ENCODE assay signal across 1 cellular context in the genomic region with DNA sequence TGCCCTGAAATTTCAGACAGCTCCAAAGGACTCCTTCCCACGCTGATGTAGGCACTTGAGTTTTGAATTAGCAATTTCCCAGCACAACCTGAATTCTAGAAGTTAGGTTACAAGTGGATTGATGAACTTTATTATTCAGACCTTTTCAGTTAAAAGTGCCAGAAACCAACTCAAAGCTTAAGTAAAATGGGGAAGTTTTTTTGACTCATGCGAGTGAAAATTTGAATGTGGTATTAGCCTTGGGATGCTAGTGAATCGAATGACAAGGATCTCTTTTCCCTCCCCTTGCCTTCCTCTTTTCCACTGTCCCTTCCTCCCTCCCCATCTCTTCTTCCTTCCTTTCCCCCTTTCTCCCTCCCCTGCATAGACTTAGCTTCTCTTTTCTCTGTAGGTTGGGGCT.
A peak's percentile ranks its signal among the peaks of the same experiment; 100 is the strongest.
TF ChIP-seq lines count a peak whose summit lies in the region.

No MANE protein-coding gene starts in this region.

TF ChIP-seq in GM12878, 131 proteins besides CTCF, POLR2A, EP300 and RAD21 (continued from another document and continues in another):
- TF ChIP-seq, protein P1, sequence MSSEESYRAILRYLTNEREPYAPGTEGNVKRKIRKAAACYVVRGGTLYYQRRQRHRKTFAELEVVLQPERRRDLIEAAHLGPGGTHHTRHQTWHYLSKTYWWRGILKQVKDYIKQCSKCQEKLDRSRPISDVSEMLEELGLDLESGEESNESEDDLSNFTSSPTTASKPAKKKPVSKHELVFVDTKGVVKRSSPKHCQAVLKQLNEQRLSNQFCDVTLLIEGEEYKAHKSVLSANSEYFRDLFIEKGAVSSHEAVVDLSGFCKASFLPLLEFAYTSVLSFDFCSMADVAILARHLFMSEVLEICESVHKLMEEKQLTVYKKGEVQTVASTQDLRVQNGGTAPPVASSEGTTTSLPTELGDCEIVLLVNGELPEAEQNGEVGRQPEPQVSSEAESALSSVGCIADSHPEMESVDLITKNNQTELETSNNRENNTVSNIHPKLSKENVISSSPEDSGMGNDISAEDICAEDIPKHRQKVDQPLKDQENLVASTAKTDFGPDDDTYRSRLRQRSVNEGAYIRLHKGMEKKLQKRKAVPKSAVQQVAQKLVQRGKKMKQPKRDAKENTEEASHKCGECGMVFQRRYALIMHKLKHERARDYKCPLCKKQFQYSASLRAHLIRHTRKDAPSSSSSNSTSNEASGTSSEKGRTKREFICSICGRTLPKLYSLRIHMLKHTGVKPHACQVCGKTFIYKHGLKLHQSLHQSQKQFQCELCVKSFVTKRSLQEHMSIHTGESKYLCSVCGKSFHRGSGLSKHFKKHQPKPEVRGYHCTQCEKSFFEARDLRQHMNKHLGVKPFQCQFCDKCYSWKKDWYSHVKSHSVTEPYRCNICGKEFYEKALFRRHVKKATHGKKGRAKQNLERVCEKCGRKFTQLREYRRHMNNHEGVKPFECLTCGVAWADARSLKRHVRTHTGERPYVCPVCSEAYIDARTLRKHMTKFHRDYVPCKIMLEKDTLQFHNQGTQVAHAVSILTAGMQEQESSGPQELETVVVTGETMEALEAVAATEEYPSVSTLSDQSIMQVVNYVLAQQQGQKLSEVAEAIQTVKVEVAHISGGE (CRISPR knock-in tag; IDR thresholded peaks at IDR 0.05) = no peak
- TF ChIP-seq JUND (IDR thresholded peaks at IDR 0.05; ENCODE audit: low read depth, low read length) (no peak), BHLHE40 (IDR thresholded peaks at IDR 0.05; ENCODE audit: borderline replicate concordance in 1 of 2, low read depth in 2 of 2, low read length in 1 of 2) (no peak), ATF3 (IDR thresholded peaks at IDR 0.05; ENCODE audit: borderline replicate concordance, extremely low read depth, low read depth, low read length) (no peak), EGR1 (IDR thresholded peaks at IDR 0.05; ENCODE audit: borderline replicate concordance in 1 of 2, low read depth in 2 of 2, low read length in 2 of 2) (no peak), MLLT1 (IDR thresholded peaks at IDR 0.05) (no peak), TARDBP (IDR thresholded peaks at IDR 0.05; ENCODE audit: borderline replicate concordance) (no peak), ESRRA (IDR thresholded peaks at IDR 0.05; ENCODE audit: low read length) (no peak), IKZF2 (IDR thresholded peaks at IDR 0.05) (peak; percentile 83 to 86), BCL11A (IDR thresholded peaks at IDR 0.05; ENCODE audit: low read depth, low read length) (no peak), CEBPZ (IDR thresholded peaks at IDR 0.05; ENCODE audit: low read depth, low read length) (no peak), CBX5 (IDR thresholded peaks at IDR 0.05; ENCODE audit: low read depth) (no peak), ZZZ3 (IDR thresholded peaks at IDR 0.05; ENCODE audit: control insufficient read depth, insufficient read length, low read depth) (no peak), FOXM1 (IDR thresholded peaks at IDR 0.05; ENCODE audit: low read depth, low read length) (peak; percentile 35; the same call in 1 of the 2 replicates), USF1 (IDR thresholded peaks at IDR 0.05; ENCODE audit: borderline replicate concordance, extremely low read length, insufficient read depth, low read depth, low read length) (no peak), BACH1 (IDR thresholded peaks at IDR 0.05; ENCODE audit: borderline replicate concordance) (no peak), KAT2A (conservative IDR thresholded peaks at IDR 0.05; ENCODE audit: control insufficient read depth, low read depth, low read length) (no peak), GATAD2B (conservative IDR thresholded peaks at IDR 0.05; ENCODE audit: low read depth) (no peak), EZH2 (IDR thresholded peaks at IDR 0.05; ENCODE audit: borderline replicate concordance, control insufficient read depth, low read depth, low read length) (no peak), RB1 (IDR thresholded peaks at IDR 0.05; ENCODE audit: borderline replicate concordance) (no peak), IRF4 (IDR thresholded peaks at IDR 0.05; ENCODE audit: low read depth, low read length) (no peak)
- TF ChIP-seq, protein P2, sequence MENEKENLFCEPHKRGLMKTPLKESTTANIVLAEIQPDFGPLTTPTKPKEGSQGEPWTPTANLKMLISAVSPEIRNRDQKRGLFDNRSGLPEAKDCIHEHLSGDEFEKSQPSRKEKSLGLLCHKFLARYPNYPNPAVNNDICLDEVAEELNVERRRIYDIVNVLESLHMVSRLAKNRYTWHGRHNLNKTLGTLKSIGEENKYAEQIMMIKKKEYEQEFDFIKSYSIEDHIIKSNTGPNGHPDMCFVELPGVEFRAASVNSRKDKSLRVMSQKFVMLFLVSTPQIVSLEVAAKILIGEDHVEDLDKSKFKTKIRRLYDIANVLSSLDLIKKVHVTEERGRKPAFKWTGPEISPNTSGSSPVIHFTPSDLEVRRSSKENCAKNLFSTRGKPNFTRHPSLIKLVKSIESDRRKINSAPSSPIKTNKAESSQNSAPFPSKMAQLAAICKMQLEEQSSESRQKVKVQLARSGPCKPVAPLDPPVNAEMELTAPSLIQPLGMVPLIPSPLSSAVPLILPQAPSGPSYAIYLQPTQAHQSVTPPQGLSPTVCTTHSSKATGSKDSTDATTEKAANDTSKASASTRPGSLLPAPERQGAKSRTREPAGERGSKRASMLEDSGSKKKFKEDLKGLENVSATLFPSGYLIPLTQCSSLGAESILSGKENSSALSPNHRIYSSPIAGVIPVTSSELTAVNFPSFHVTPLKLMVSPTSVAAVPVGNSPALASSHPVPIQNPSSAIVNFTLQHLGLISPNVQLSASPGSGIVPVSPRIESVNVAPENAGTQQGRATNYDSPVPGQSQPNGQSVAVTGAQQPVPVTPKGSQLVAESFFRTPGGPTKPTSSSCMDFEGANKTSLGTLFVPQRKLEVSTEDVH (IDR thresholded peaks at IDR 0.05; ENCODE audit: low read depth, partially characterized antibody) = no peak
- TF ChIP-seq, protein P3, sequence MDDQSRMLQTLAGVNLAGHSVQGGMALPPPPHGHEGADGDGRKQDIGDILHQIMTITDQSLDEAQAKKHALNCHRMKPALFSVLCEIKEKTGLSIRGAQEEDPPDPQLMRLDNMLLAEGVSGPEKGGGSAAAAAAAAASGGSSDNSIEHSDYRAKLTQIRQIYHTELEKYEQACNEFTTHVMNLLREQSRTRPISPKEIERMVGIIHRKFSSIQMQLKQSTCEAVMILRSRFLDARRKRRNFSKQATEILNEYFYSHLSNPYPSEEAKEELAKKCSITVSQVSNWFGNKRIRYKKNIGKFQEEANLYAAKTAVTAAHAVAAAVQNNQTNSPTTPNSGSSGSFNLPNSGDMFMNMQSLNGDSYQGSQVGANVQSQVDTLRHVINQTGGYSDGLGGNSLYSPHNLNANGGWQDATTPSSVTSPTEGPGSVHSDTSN (IDR thresholded peaks at IDR 0.05; ENCODE audit: insufficient replicate concordance, low read depth, low read length) = no peak
- TF ChIP-seq, protein P4, sequence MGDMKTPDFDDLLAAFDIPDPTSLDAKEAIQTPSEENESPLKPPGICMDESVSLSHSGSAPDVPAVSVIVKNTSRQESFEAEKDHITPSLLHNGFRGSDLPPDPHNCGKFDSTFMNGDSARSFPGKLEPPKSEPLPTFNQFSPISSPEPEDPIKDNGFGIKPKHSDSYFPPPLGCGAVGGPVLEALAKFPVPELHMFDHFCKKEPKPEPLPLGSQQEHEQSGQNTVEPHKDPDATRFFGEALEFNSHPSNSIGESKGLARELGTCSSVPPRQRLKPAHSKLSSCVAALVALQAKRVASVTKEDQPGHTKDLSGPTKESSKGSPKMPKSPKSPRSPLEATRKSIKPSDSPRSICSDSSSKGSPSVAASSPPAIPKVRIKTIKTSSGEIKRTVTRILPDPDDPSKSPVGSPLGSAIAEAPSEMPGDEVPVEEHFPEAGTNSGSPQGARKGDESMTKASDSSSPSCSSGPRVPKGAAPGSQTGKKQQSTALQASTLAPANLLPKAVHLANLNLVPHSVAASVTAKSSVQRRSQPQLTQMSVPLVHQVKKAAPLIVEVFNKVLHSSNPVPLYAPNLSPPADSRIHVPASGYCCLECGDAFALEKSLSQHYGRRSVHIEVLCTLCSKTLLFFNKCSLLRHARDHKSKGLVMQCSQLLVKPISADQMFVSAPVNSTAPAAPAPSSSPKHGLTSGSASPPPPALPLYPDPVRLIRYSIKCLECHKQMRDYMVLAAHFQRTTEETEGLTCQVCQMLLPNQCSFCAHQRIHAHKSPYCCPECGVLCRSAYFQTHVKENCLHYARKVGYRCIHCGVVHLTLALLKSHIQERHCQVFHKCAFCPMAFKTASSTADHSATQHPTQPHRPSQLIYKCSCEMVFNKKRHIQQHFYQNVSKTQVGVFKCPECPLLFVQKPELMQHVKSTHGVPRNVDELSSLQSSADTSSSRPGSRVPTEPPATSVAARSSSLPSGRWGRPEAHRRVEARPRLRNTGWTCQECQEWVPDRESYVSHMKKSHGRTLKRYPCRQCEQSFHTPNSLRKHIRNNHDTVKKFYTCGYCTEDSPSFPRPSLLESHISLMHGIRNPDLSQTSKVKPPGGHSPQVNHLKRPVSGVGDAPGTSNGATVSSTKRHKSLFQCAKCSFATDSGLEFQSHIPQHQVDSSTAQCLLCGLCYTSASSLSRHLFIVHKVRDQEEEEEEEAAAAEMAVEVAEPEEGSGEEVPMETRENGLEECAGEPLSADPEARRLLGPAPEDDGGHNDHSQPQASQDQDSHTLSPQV (IDR thresholded peaks at IDR 0.05) = no peak
- TF ChIP-seq, protein P5, sequence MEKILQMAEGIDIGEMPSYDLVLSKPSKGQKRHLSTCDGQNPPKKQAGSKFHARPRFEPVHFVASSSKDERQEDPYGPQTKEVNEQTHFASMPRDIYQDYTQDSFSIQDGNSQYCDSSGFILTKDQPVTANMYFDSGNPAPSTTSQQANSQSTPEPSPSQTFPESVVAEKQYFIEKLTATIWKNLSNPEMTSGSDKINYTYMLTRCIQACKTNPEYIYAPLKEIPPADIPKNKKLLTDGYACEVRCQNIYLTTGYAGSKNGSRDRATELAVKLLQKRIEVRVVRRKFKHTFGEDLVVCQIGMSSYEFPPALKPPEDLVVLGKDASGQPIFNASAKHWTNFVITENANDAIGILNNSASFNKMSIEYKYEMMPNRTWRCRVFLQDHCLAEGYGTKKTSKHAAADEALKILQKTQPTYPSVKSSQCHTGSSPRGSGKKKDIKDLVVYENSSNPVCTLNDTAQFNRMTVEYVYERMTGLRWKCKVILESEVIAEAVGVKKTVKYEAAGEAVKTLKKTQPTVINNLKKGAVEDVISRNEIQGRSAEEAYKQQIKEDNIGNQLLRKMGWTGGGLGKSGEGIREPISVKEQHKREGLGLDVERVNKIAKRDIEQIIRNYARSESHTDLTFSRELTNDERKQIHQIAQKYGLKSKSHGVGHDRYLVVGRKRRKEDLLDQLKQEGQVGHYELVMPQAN (conservative IDR thresholded peaks at IDR 0.05) = no peak
- TF ChIP-seq, protein P6, sequence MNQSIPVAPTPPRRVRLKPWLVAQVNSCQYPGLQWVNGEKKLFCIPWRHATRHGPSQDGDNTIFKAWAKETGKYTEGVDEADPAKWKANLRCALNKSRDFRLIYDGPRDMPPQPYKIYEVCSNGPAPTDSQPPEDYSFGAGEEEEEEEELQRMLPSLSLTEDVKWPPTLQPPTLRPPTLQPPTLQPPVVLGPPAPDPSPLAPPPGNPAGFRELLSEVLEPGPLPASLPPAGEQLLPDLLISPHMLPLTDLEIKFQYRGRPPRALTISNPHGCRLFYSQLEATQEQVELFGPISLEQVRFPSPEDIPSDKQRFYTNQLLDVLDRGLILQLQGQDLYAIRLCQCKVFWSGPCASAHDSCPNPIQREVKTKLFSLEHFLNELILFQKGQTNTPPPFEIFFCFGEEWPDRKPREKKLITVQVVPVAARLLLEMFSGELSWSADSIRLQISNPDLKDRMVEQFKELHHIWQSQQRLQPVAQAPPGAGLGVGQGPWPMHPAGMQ (IDR thresholded peaks at IDR 0.05; ENCODE audit: borderline replicate concordance) = no peak
